7 cellular contexts compared by ENCODE assay signal in genomic region chr13:66618702-66619101, GRCh38.
A peak's percentile ranks its signal among the peaks of the same experiment; 100 is the strongest.
DNase-seq lines count a peak whose midpoint lies in the region; ATAC-seq and TF ChIP-seq lines count a peak whose summit lies in the region.

No MANE protein-coding gene starts in this region.

- peak; percentile 46 for ATAC-seq in GM18519 (IDR thresholded peaks at IDR 0.05; ENCODE audit: low FRiP score, unreplicated experiment)
- no peak for ATAC-seq in GM19324 (IDR thresholded peaks at IDR 0.05; ENCODE audit: low FRiP score, unreplicated experiment)
- ATAC-seq in GM21576 (IDR thresholded peaks at IDR 0.05; ENCODE audit: unreplicated experiment): no peak

- no peak overlapping the region for H3K4me3 ChIP-seq in brain microvascular endothelial cell (ENCODE audit: low read depth, low read length)
- no peak overlapping the region for H3K4me3 ChIP-seq in neural progenitor cell

- DNase-seq in KBM-7 (peak; percentile 12), brain microvascular endothelial cell (no peak), neural progenitor cell (ENCODE audit: low spot score) (peak; percentile 7), NCI-H1436 (lab: John Stamatoyannopoulos, UW) (no peak)

- TF ChIP-seq CTCF in brain microvascular endothelial cell (IDR thresholded peaks at IDR 0.05; ENCODE audit: low read depth, low read length, missing control alignments) (peak; percentile 39), neural progenitor cell (IDR thresholded peaks at IDR 0.05) (peak; percentile 52)

- H3K27me3 Mint-ChIP-seq in neural progenitor cell (ENCODE audit: insufficient read depth, low read depth): peaks cover 8% of the 10 kb centered on the region

- H3K27ac ChIP-seq in brain microvascular endothelial cell: no peak overlapping the region
- H3K27ac ChIP-seq in neural progenitor cell: no peak overlapping the region

- H3K79me2 ChIP-seq in neural progenitor cell (ENCODE audit: low read depth): no peaks in the 10 kb centered on the region

- peaks cover 8% of the 10 kb centered on the region for H3K36me3 Mint-ChIP-seq in neural progenitor cell

- H2AFZ ChIP-seq in neural progenitor cell (replicated peaks): no peak overlapping the region

- no peak overlapping the region for H3K9ac ChIP-seq in neural progenitor cell

- no peaks in the 10 kb centered on the region for H3K9me3 ChIP-seq in neural progenitor cell (ENCODE audit: low read depth)

- H3K9me3 Mint-ChIP-seq in neural progenitor cell: peaks cover 17% of the 10 kb centered on the region

- no peaks in the 10 kb centered on the region for H3K4me1 ChIP-seq in neural progenitor cell

- H3K4me1 Mint-ChIP-seq in neural progenitor cell: no peaks in the 10 kb centered on the region

- H3F3A ChIP-seq in neural progenitor cell (ENCODE audit: low read depth): no peaks in the 10 kb centered on the region

- no peaks in the 10 kb centered on the region for H4K20me1 ChIP-seq in neural progenitor cell (ENCODE audit: low read depth)

- H3K4me2 ChIP-seq in neural progenitor cell: no peak overlapping the region

- no peak overlapping the region for H3K4me3 Mint-ChIP-seq in neural progenitor cell

- H3K27me3 ChIP-seq in brain microvascular endothelial cell (replicated peaks): no peaks in the 10 kb centered on the region
- H3K27me3 ChIP-seq in neural progenitor cell: no peaks in the 10 kb centered on the region

- in situ Hi-C loops in KBM-7 (cut with MboI; ENCODE audit: low pct_unique_long_range_greater_than_20kb, low sequenced_read_pairs): no loop called here
- in situ Hi-C loops in brain microvascular endothelial cell (cut with HindIII; ENCODE audit: low pct_ligation_motif_present, low sequenced_read_pairs): no loop called here

- no peaks in the 10 kb centered on the region for H3K36me3 ChIP-seq in brain microvascular endothelial cell (replicated peaks)
- H3K36me3 ChIP-seq in neural progenitor cell: no peaks in the 10 kb centered on the region

- no peak overlapping the region for H3K27ac Mint-ChIP-seq in neural progenitor cell

Comparison
In these comparisons a context has a peak if more than half of its experiments do, and no peak if none do; other contexts are left out.
1. DNase-seq: peak in KBM-7 (single experiment) and neural progenitor cell (single experiment); none in brain microvascular endothelial cell (single experiment) and NCI-H1436 (single experiment).